33 cellular contexts compared by ENCODE assay signal in the genomic region with DNA sequence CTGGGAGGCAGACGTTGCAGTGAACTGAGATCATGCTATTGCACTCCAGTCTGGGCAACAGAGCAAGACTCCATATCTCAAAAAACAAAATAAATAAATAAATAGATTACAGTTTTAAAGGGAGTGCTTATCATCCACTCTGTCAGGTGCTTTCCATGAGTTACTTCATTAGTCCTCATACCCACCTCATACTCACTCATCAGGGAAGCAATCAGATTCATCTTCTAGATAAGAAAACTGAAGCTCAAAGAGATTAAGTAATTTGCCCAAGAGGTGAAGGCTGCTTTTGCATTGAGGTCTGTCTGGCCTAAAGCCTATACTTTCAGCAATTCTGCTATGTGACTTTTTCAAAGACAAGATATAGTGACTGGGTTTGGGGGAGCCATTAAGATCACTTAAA.
"Had no signal": no experiment of that assay in that cellular context is flagged by ENCODE, and none has a peak within 500 bp of the region (broad histone marks: within the 10 kb centered on the region; RNA-seq: fewer than 3 reads in every experiment).

No MANE protein-coding gene starts in this region.

- H3K4me1 ChIP-seq: colonic mucosa had no signal

- DNase-seq: activated B cell treated with CpG ODN at 0.5 μM for 24 hours; activated CD4-positive, alpha-beta T cell treated with anti-CD3 and anti-CD28 coated beads for 48 hours; activated CD4-positive, alpha-beta T cell treated with anti-CD3 and anti-CD28 coated beads, Interleukin-2, amount 50 U/mL, for 1 hour; activated CD4-positive, alpha-beta T cell treated with anti-CD3 and anti-CD28 coated beads, Interleukin-2, amount 50 U/mL, for 48 hours; activated CD8-positive, alpha-beta memory T cell treated with anti-CD3 and anti-CD28 coated beads for 24 hours; activated CD8-positive, alpha-beta T cell treated with anti-CD3 and anti-CD28 coated beads for 36 hours; activated effector memory CD4-positive, alpha-beta T cell treated with Interleukin-2 at 50 U/mL for 16 hours; activated gamma-delta T cell treated with Interleukin-2 at 50 U/mL for 16 hours; activated naive CD4-positive, alpha-beta T cell treated with anti-CD3 and anti-CD28 coated beads, Interleukin-2, amount 50 U/mL, for 16 hours; activated naive CD4-positive, alpha-beta T cell treated with Interleukin-2 at 50 U/mL for 16 hours; activated T-cell treated with anti-CD3 and anti-CD28 coated beads, Interleukin-2, amount 50 U/mL, for 4 hours; amygdala; aorta; body of pancreas; central memory CD4-positive, alpha-beta T cell; cerebellar nuclear complex; colonic mucosa; dorsolateral prefrontal cortex; effector memory CD4-positive, alpha-beta T cell; erythroblast; foreskin melanocyte; head of caudate nucleus; SW 1271; T-cell; T1000 had no signal

- H3K36me3 ChIP-seq: cardiac muscle cell, colonic mucosa, esophagus muscularis mucosa, WERI-Rb-1 had no signal

- H3K27ac Mint-ChIP-seq: activated B cell treated with CpG ODN at 0.5 μM for 24 hours; activated CD8-positive, alpha-beta T cell treated with anti-CD3 and anti-CD28 coated beads for 36 hours; activated naive CD8-positive, alpha-beta T cell; activated T-helper 17 cell treated with anti-CD3 and anti-CD28 coated beads, Interleukin-2, amount 50 U/mL, for 72 hours; dendritic cell treated with granulocyte-macrophage colony-stimulating factor and Interleukin-4, amounts not matched to agents 40 ng/mL and 50 ng/mL, for 4 days; T-cell; T-helper 1 cell treated with Interleukin-12 subunit alpha and Interleukin-12 subunit beta and Interleukin-4 antibody, amounts not matched to agents 30 μg/mL and 1 μg/mL, for 36 hours had no signal

- H3K4me3 Mint-ChIP-seq: activated B cell treated with CpG ODN at 0.5 μM for 24 hours; activated CD8-positive, alpha-beta T cell treated with anti-CD3 and anti-CD28 coated beads for 36 hours; activated naive CD8-positive, alpha-beta T cell; activated T-cell treated with anti-CD3 and anti-CD28 coated beads, Interleukin-2, amount 50 U/mL, for 4 hours; activated T-helper 17 cell treated with anti-CD3 and anti-CD28 coated beads, Interleukin-2, amount 50 U/mL, for 72 hours; dendritic cell treated with granulocyte-macrophage colony-stimulating factor and Interleukin-4, amounts not matched to agents 40 ng/mL and 50 ng/mL, for 4 days; T-cell; T-helper 1 cell treated with Interleukin-12 subunit alpha and Interleukin-12 subunit beta and Interleukin-4 antibody, amounts not matched to agents 30 μg/mL and 1 μg/mL, for 36 hours had no signal

- H3K27me3 ChIP-seq: body of pancreas, cardiac muscle cell, colonic mucosa, dorsolateral prefrontal cortex had no signal

- H3K27ac ChIP-seq: body of pancreas, cardiac muscle cell, colonic mucosa, dorsolateral prefrontal cortex, esophagus muscularis mucosa had no signal

- H3K27me3 Mint-ChIP-seq: activated B cell treated with CpG ODN at 0.5 μM for 24 hours had no signal

- ATAC-seq: activated CD4-positive, CD25-positive, alpha-beta regulatory T cell treated with anti-CD3 and anti-CD28 coated beads, Interleukin-2, amount 50 U/mL, for 24 hours; activated CD8-positive, alpha-beta T cell treated with anti-CD3 and anti-CD28 coated beads for 36 hours; activated T-cell treated with anti-CD3 and anti-CD28 coated beads, Interleukin-2, amount 50 U/mL, for 4 hours; activated T-helper 17 cell treated with anti-CD3 and anti-CD28 coated beads, Interleukin-2, amount 50 U/mL, for 72 hours; body of pancreas; T-cell had no signal

- H3K36me3 Mint-ChIP-seq: activated naive CD8-positive, alpha-beta T cell; T-cell had no signal

- H3K9me3 ChIP-seq: body of pancreas, colonic mucosa, esophagus muscularis mucosa had no signal

- H3K4me3 ChIP-seq: body of pancreas, cardiac muscle cell, colonic mucosa, dorsolateral prefrontal cortex, esophagus muscularis mucosa had no signal

- H3K9me3 Mint-ChIP-seq: activated CD8-positive, alpha-beta T cell treated with anti-CD3 and anti-CD28 coated beads for 36 hours; activated T-cell treated with anti-CD3 and anti-CD28 coated beads, Interleukin-2, amount 50 U/mL, for 4 hours; dendritic cell treated with granulocyte-macrophage colony-stimulating factor and Interleukin-4, amounts not matched to agents 40 ng/mL and 50 ng/mL, for 4 days had no signal
